27 cellular contexts compared by ENCODE assay signal in genomic region chr14:25803419-25804018, GRCh38.
"Had no signal": no experiment of that assay in that cellular context is flagged by ENCODE, and none has a peak within 500 bp of the region (broad histone marks: within the 10 kb centered on the region; RNA-seq: fewer than 3 reads in every experiment).

No MANE protein-coding gene starts in this region.

- H3K4me3 Mint-ChIP-seq: stimulated activated effector memory CD8-positive, alpha-beta T cell treated with anti-CD3 and anti-CD28 coated beads, Interleukin-12 subunit alpha, Interleukin-12 subunit beta, amount 100 ng/mL, for 72 hours; stimulated activated memory B cell treated with anti-CD40 and anti-IgM and Interleukin-4, amounts not matched to agents 10 μg/mL and 1 μg/mL and 100 μg/mL, for 72 hours; stimulated activated naive B cell treated with anti-CD40 and anti-IgM and Interleukin-4, amounts not matched to agents 10 μg/mL and 1 μg/mL and 100 μg/mL, for 72 hours; stimulated activated naive CD8-positive, alpha-beta T cell treated with anti-CD3 and anti-CD28 coated beads, Interleukin-15, amount 100 ng/mL, for 72 hours; stimulated activated naive CD8-positive, alpha-beta T cell treated with anti-CD3 and anti-CD28 coated beads, Interleukin-15, Interleukin-2, amounts not matched to agents 100 ng/mL and 50 ng/mL, for 24 hours; type B pancreatic cell had no signal

- H3K36me3 ChIP-seq: stomach, suprapubic skin, thoracic aorta, thyroid gland, tibial artery, tibial nerve, transverse colon, upper lobe of left lung, upper lobe of right lung, uterus, vagina had no signal

- H3K27me3 ChIP-seq: stomach, suprapubic skin, testis, thyroid gland, tibial artery, tibial nerve, transverse colon, upper lobe of left lung, upper lobe of right lung, uterus, vagina had no signal

- H3K27me3 Mint-ChIP-seq: stimulated activated memory B cell treated with anti-CD40 and anti-IgM and Interleukin-4, amounts not matched to agents 10 μg/mL and 1 μg/mL and 100 μg/mL, for 72 hours; stimulated activated naive B cell treated with anti-CD40 and anti-IgM and Interleukin-4, amounts not matched to agents 10 μg/mL and 1 μg/mL and 100 μg/mL, for 72 hours; stimulated activated naive CD8-positive, alpha-beta T cell treated with anti-CD3 and anti-CD28 coated beads, Interleukin-15, amount 100 ng/mL, for 72 hours; stimulated activated naive CD8-positive, alpha-beta T cell treated with anti-CD3 and anti-CD28 coated beads, Interleukin-15, Interleukin-2, amounts not matched to agents 100 ng/mL and 50 ng/mL, for 24 hours; type B pancreatic cell had no signal

- H3K4me1 Mint-ChIP-seq: stimulated activated effector memory CD8-positive, alpha-beta T cell treated with anti-CD3 and anti-CD28 coated beads, Interleukin-12 subunit alpha, Interleukin-12 subunit beta, amount 100 ng/mL, for 72 hours; stimulated activated memory B cell treated with anti-CD40 and anti-IgM and Interleukin-4, amounts not matched to agents 10 μg/mL and 1 μg/mL and 100 μg/mL, for 72 hours; stimulated activated naive B cell treated with anti-CD40 and anti-IgM and Interleukin-4, amounts not matched to agents 10 μg/mL and 1 μg/mL and 100 μg/mL, for 72 hours; stimulated activated naive CD8-positive, alpha-beta T cell treated with anti-CD3 and anti-CD28 coated beads, Interleukin-15, amount 100 ng/mL, for 72 hours had no signal

- H3K9me3 Mint-ChIP-seq: type B pancreatic cell had no signal

- DNase-seq: stimulated activated CD4-positive, alpha-beta T cell treated with anti-CD3 and anti-CD28 coated beads, Interleukin-2, amount 100 ng/mL, for 48 hours; stimulated activated CD4-positive, alpha-beta T cell treated with anti-CD3 and anti-CD28 coated beads, Interleukin-4, amount 100 ng/mL, for 24 hours; stimulated activated CD4-positive, alpha-beta T cell treated with anti-CD3 and anti-CD28 coated beads, Interleukin-4, amount 100 ng/mL, for 4 hours; stimulated activated CD8-positive, alpha-beta memory T cell treated with anti-CD3 and anti-CD28 coated beads, Interleukin-4, amount 100 ng/mL, for 48 hours; stimulated activated naive B cell treated with anti-CD40 and anti-IgM and Interleukin-4, amounts not matched to agents 10 μg/mL and 1 μg/mL and 100 μg/mL, for 72 hours; stimulated activated naive CD4-positive, alpha-beta T cell; stimulated activated naive CD4-positive, alpha-beta T cell treated with Interleukin-2 at 50 U/mL for 16 hours; stimulated activated naive CD8-positive, alpha-beta T cell treated with anti-CD3 and anti-CD28 coated beads, Interleukin-15, amount 100 ng/mL, for 72 hours; stimulated activated naive CD8-positive, alpha-beta T cell treated with anti-CD3 and anti-CD28 coated beads, Interleukin-15, Interleukin-2, amounts not matched to agents 100 U/mL and 50 U/mL, for 24 hours; stomach; substantia nigra; testis; thyroid gland; tibial artery; transverse colon; trophoblast cell; upper lobe of left lung; upper lobe of right lung; uterus had no signal

- H3K4me3 ChIP-seq: stomach, suprapubic skin, testis, thoracic aorta, thyroid gland, tibial artery, tibial nerve, transverse colon, upper lobe of left lung, upper lobe of right lung, uterus, vagina had no signal

- H3K36me3 Mint-ChIP-seq: stimulated activated effector memory CD8-positive, alpha-beta T cell treated with anti-CD3 and anti-CD28 coated beads, Interleukin-12 subunit alpha, Interleukin-12 subunit beta, amount 100 ng/mL, for 72 hours; stimulated activated memory B cell treated with anti-CD40 and anti-IgM and Interleukin-4, amounts not matched to agents 10 μg/mL and 1 μg/mL and 100 μg/mL, for 72 hours; stimulated activated naive B cell treated with anti-CD40 and anti-IgM and Interleukin-4, amounts not matched to agents 10 μg/mL and 1 μg/mL and 100 μg/mL, for 72 hours; type B pancreatic cell had no signal

- H3K27ac Mint-ChIP-seq: stimulated activated effector memory CD8-positive, alpha-beta T cell treated with anti-CD3 and anti-CD28 coated beads, Interleukin-12 subunit alpha, Interleukin-12 subunit beta, amount 100 ng/mL, for 72 hours; stimulated activated memory B cell treated with anti-CD40 and anti-IgM and Interleukin-4, amounts not matched to agents 10 μg/mL and 1 μg/mL and 100 μg/mL, for 72 hours; stimulated activated naive B cell treated with anti-CD40 and anti-IgM and Interleukin-4, amounts not matched to agents 10 μg/mL and 1 μg/mL and 100 μg/mL, for 72 hours; stimulated activated naive CD8-positive, alpha-beta T cell treated with anti-CD3 and anti-CD28 coated beads, Interleukin-15, Interleukin-2, amounts not matched to agents 100 ng/mL and 50 ng/mL, for 24 hours; type B pancreatic cell had no signal

- ATAC-seq: stimulated activated effector memory CD8-positive, alpha-beta T cell treated with anti-CD3 and anti-CD28 coated beads, Interleukin-12 subunit alpha, Interleukin-12 subunit beta, amount 100 ng/mL, for 72 hours; stimulated activated memory B cell treated with anti-CD40 and anti-IgM and Interleukin-4, amounts not matched to agents 10 μg/mL and 1 μg/mL and 100 μg/mL, for 72 hours; stimulated activated naive B cell treated with anti-CD40 and anti-IgM and Interleukin-4, amounts not matched to agents 10 μg/mL and 1 μg/mL and 100 μg/mL, for 72 hours; stimulated activated naive CD8-positive, alpha-beta T cell treated with anti-CD3 and anti-CD28 coated beads, Interleukin-15, amount 100 ng/mL, for 72 hours; stimulated activated naive CD8-positive, alpha-beta T cell treated with anti-CD3 and anti-CD28 coated beads, Interleukin-15, Interleukin-2, amounts not matched to agents 100 U/mL and 50 U/mL, for 24 hours; upper lobe of right lung had no signal
